Comparison of ENCODE assay signal across 1 cellular context in the genomic region with DNA sequence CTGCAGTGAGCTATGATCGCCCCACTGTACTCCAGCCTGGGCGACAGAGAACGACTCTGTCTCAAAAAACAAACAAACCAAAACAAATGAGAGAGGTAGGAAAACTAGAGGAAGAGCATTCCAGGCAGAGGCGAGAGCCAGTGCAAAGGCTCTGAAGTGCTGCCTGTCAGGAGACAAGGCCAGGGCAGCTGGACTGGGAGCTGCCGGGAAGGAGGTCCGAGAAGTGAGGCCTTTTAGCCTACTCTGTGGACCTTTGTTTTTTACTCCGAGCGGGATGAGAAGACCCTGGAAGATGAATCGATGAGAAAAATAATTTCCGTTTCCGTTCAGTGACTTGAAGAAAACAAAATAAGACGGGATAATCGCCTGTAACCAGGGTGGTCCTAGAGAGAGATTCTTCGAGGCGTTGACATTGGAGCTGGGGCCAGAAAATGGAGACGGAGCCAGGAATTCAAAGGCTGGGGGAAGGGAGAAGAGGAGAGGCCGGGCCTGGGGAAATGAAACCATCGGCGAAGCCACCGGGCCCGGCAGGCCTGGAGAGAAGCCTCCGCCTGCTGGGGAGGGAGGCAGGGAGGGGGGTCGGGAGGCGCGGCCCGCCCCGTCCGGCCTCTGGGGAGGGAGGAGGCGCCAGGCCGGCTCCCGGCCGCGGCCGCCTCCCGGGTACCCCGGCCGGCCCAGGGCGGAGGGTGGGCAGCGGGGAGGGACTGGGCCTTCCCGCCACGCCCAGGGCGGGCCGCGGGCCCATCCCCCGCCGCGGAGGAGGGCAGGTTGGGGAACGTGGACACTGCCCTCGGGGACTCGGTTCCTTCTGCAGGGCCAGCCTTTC.
TF ChIP-seq lines count a peak whose summit lies in the region.

No MANE protein-coding gene starts in this region.

TF ChIP-seq in HepG2, 621 proteins besides CTCF, POLR2A, EP300 and RAD21 (continued from another document and continues in another):
- TF ChIP-seq ZNF710 (CRISPR knock-in tag; IDR thresholded peaks at IDR 0.05; ENCODE audit: borderline replicate concordance) (peak; percentile 91), PHF21A (CRISPR knock-in tag; IDR thresholded peaks at IDR 0.05) (no peak; the same call in 1 of the 2 replicates), MATR3 (CRISPR knock-in tag; IDR thresholded peaks at IDR 0.05) (no peak), ZNF775 (CRISPR knock-in tag; IDR thresholded peaks at IDR 0.05; ENCODE audit: borderline replicate concordance) (no peak), ZNF317 (CRISPR knock-in tag; IDR thresholded peaks at IDR 0.05) (0 out of 2 replicates have a peak, but pooled peaks have one; percentile 37), ZBTB7A (CRISPR knock-in tag; IDR thresholded peaks at IDR 0.05) (no peak), ZNF333 (CRISPR knock-in tag; IDR thresholded peaks at IDR 0.05; ENCODE audit: borderline replicate concordance) (peak; percentile 36; the same call in 1 of the 2 replicates), KLF6 (CRISPR knock-in tag; IDR thresholded peaks at IDR 0.05) (no peak; the same call in 1 of the 2 replicates), ZNF234 (CRISPR knock-in tag; conservative IDR thresholded peaks at IDR 0.05) (no peak), ZNF501 (CRISPR knock-in tag; IDR thresholded peaks at IDR 0.05) (no peak; the same call in 1 of the 2 replicates), PHB2 (IDR thresholded peaks at IDR 0.05; ENCODE audit: partially characterized antibody) (no peak), SUZ12 (IDR thresholded peaks at IDR 0.05; ENCODE audit: low read depth, low read length) (no peak), ZNF556 (CRISPR knock-in tag; IDR thresholded peaks at IDR 0.05; ENCODE audit: borderline replicate concordance) (peak; percentile 11; the same call in 1 of the 2 replicates), ZNF354B (CRISPR knock-in tag; IDR thresholded peaks at IDR 0.05) (no peak), ZNF883 (CRISPR knock-in tag; IDR thresholded peaks at IDR 0.05; ENCODE audit: not compliant biosample characterization) (no peak), ETV6 (CRISPR knock-in tag; conservative IDR thresholded peaks at IDR 0.05) (no peak), ZNF674 (CRISPR knock-in tag; IDR thresholded peaks at IDR 0.05; ENCODE audit: low read depth) (no peak), CSRNP2 (CRISPR knock-in tag; conservative IDR thresholded peaks at IDR 0.05; ENCODE audit: low read depth) (no peak), MTF1 (CRISPR knock-in tag; IDR thresholded peaks at IDR 0.05) (no peak), ADNP (CRISPR knock-in tag; IDR thresholded peaks at IDR 0.05) (no peak; the same call in 1 of the 2 replicates), LCORL (IDR thresholded peaks at IDR 0.05) (no peak), LCORL (CRISPR knock-in tag; IDR thresholded peaks at IDR 0.05) (no peak), MEIS1 (CRISPR knock-in tag; IDR thresholded peaks at IDR 0.05; ENCODE audit: borderline replicate concordance) (no peak), ZNF597 (CRISPR knock-in tag; IDR thresholded peaks at IDR 0.05) (no peak), ZBTB7B (CRISPR knock-in tag; IDR thresholded peaks at IDR 0.05) (no peak), ATF3 (CRISPR knock-in tag; IDR thresholded peaks at IDR 0.05) (no peak), PITX1 (CRISPR knock-in tag; IDR thresholded peaks at IDR 0.05) (no peak), SRSF9 (IDR thresholded peaks at IDR 0.05; ENCODE audit: borderline replicate concordance, insufficient read depth, low read depth, low read length, poor library complexity, severe bottlenecking) (no peak), ZFP36L1 (CRISPR knock-in tag; IDR thresholded peaks at IDR 0.05) (no peak), BRCA1 (CRISPR knock-in tag; IDR thresholded peaks at IDR 0.05) (no peak), ZNF737 (CRISPR knock-in tag; IDR thresholded peaks at IDR 0.05; ENCODE audit: borderline replicate concordance) (no peak), KDM6A (CRISPR knock-in tag; IDR thresholded peaks at IDR 0.05; ENCODE audit: low read depth) (no peak)
- TF ChIP-seq, protein P1, sequence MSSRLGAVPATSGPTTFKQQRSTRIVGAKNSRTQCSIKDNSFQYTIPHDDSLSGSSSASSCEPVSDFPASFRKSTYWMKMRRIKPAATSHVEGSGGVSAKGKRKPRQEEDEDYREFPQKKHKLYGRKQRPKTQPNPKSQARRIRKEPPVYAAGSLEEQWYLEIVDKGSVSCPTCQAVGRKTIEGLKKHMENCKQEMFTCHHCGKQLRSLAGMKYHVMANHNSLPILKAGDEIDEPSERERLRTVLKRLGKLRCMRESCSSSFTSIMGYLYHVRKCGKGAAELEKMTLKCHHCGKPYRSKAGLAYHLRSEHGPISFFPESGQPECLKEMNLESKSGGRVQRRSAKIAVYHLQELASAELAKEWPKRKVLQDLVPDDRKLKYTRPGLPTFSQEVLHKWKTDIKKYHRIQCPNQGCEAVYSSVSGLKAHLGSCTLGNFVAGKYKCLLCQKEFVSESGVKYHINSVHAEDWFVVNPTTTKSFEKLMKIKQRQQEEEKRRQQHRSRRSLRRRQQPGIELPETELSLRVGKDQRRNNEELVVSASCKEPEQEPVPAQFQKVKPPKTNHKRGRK (CRISPR knock-in tag; IDR thresholded peaks at IDR 0.05) = no peak
- TF ChIP-seq, protein P2, sequence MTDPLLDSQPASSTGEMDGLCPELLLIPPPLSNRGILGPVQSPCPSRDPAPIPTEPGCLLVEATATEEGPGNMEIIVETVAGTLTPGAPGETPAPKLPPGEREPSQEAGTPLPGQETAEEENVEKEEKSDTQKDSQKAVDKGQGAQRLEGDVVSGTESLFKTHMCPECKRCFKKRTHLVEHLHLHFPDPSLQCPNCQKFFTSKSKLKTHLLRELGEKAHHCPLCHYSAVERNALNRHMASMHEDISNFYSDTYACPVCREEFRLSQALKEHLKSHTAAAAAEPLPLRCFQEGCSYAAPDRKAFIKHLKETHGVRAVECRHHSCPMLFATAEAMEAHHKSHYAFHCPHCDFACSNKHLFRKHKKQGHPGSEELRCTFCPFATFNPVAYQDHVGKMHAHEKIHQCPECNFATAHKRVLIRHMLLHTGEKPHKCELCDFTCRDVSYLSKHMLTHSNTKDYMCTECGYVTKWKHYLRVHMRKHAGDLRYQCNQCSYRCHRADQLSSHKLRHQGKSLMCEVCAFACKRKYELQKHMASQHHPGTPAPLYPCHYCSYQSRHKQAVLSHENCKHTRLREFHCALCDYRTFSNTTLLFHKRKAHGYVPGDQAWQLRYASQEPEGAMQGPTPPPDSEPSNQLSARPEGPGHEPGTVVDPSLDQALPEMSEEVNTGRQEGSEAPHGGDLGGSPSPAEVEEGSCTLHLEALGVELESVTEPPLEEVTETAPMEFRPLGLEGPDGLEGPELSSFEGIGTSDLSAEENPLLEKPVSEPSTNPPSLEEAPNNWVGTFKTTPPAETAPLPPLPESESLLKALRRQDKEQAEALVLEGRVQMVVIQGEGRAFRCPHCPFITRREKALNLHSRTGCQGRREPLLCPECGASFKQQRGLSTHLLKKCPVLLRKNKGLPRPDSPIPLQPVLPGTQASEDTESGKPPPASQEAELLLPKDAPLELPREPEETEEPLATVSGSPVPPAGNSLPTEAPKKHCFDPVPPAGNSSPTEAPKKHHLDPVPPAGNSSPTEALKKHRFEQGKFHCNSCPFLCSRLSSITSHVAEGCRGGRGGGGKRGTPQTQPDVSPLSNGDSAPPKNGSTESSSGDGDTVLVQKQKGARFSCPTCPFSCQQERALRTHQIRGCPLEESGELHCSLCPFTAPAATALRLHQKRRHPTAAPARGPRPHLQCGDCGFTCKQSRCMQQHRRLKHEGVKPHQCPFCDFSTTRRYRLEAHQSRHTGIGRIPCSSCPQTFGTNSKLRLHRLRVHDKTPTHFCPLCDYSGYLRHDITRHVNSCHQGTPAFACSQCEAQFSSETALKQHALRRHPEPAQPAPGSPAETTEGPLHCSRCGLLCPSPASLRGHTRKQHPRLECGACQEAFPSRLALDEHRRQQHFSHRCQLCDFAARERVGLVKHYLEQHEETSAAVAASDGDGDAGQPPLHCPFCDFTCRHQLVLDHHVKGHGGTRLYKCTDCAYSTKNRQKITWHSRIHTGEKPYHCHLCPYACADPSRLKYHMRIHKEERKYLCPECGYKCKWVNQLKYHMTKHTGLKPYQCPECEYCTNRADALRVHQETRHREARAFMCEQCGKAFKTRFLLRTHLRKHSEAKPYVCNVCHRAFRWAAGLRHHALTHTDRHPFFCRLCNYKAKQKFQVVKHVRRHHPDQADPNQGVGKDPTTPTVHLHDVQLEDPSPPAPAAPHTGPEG (CRISPR knock-in tag; IDR thresholded peaks at IDR 0.05) = no peak
- TF ChIP-seq, protein P3, sequence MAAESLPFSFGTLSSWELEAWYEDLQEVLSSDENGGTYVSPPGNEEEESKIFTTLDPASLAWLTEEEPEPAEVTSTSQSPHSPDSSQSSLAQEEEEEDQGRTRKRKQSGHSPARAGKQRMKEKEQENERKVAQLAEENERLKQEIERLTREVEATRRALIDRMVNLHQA (CRISPR knock-in tag; IDR thresholded peaks at IDR 0.05) = no peak
- TF ChIP-seq, protein P4, sequence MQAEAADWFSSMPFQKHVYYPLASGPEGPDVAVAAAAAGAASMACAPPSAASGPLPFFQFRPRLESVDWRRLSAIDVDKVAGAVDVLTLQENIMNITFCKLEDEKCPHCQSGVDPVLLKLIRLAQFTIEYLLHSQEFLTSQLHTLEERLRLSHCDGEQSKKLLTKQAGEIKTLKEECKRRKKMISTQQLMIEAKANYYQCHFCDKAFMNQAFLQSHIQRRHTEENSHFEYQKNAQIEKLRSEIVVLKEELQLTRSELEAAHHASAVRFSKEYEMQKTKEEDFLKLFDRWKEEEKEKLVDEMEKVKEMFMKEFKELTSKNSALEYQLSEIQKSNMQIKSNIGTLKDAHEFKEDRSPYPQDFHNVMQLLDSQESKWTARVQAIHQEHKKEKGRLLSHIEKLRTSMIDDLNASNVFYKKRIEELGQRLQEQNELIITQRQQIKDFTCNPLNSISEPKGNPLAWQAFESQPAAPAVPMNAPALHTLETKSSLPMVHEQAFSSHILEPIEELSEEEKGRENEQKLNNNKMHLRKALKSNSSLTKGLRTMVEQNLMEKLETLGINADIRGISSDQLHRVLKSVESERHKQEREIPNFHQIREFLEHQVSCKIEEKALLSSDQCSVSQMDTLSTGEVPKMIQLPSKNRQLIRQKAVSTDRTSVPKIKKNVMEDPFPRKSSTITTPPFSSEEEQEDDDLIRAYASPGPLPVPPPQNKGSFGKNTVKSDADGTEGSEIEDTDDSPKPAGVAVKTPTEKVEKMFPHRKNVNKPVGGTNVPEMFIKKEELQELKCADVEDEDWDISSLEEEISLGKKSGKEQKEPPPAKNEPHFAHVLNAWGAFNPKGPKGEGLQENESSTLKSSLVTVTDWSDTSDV (CRISPR knock-in tag; IDR thresholded peaks at IDR 0.05) = no peak
- TF ChIP-seq, protein P5, sequence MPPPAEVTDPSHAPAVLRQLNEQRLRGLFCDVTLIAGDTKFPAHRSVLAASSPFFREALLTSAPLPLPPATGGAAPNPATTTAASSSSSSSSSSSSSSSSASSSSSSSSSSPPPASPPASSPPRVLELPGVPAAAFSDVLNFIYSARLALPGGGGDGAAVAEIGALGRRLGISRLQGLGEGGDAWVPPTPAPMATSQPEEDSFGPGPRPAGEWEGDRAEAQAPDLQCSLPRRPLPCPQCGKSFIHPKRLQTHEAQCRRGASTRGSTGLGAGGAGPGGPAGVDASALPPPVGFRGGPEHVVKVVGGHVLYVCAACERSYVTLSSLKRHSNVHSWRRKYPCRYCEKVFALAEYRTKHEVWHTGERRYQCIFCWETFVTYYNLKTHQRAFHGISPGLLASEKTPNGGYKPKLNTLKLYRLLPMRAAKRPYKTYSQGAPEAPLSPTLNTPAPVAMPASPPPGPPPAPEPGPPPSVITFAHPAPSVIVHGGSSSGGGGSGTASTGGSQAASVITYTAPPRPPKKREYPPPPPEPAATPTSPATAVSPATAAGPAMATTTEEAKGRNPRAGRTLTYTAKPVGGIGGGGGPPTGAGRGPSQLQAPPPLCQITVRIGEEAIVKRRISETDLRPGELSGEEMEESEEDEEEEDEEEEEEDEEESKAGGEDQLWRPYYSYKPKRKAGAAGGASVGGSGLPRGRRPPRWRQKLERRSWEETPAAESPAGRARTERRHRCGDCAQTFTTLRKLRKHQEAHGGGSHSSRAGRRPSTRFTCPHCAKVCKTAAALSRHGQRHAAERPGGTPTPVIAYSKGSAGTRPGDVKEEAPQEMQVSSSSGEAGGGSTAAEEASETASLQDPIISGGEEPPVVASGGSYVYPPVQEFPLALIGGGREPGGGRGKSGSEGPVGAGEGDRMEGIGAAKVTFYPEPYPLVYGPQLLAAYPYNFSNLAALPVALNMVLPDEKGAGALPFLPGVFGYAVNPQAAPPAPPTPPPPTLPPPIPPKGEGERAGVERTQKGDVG (CRISPR knock-in tag; IDR thresholded peaks at IDR 0.05; ENCODE audit: borderline replicate concordance) = no peak
